In the genomic region with DNA sequence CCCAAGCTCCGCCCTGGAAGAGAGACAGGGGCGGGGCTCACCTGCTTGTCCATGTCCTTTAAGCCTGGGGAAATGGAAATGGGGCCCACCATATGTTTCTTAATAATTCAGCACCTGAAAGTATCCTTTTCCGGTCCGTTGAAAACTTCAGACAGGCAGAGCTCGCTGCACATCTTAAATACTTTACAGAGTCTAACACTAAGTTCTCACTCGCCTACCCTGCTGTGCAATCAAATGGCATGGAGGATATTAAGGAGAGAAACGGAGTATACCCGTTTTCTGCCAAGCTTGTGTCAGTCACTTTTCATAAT, we compare ENCODE assay signal across 8 cellular contexts. TPM values are rescaled to one million over a fixed set of nuclear protein-coding genes. Genes with fewer than 3 reads are reported as not detected.
DNase-seq lines count a peak whose midpoint lies in the region; ATAC-seq and TF ChIP-seq lines count a peak whose summit lies in the region.

No MANE protein-coding gene starts in this region.

- TF ChIP-seq POLR2A in gastrocnemius medialis (IDR thresholded peaks at IDR 0.05) (no peak), erythroblast (IDR thresholded peaks at IDR 0.05; ENCODE audit: low read length) (no peak)

- H3K4me1 ChIP-seq in SJSA1 (replicated peaks): peaks cover 15% of the 10 kb centered on the region
- H3K4me1 ChIP-seq in gastrocnemius medialis: peaks cover 10 to 14% of the 10 kb centered on the region in 2 donors

- intact Hi-C loops in gastrocnemius medialis (cut with DNase I; ENCODE audit: low total_unique reads): loop anchor here (1.0 to 10.0 kb wide), 5 partner anchors 38 to 558 kb away; partner anchors contain the start of genes ECHDC2, ORC1, PRPF38A and SCP2

- H3K27me3 ChIP-seq in SJSA1 (replicated peaks) (no peaks in the 10 kb centered on the region), gastrocnemius medialis (no peaks in the 10 kb centered on the region)

- TF ChIP-seq CTCF in fibroblast of mammary gland (conservative IDR thresholded peaks at IDR 0.05; ENCODE audit: control insufficient read depth, insufficient read depth, low read depth, low read length) (no peak), gastrocnemius medialis (IDR thresholded peaks at IDR 0.05 in 4 of 5, conservative IDR thresholded peaks at IDR 0.05 in 1 of 5) (no peak)

- DNase-seq in SJSA1 (ENCODE audit: low read depth in 1 of 2, low spot score in 2 of 2) (no peak), fibroblast of mammary gland (ENCODE audit: low read depth) (no peak), gastrocnemius medialis (no peak), erythroblast (lab: John Stamatoyannopoulos, UW) (no peak), NOMO-1 treated with dmso at 0.1 percent for 144 hours (lab: John Stamatoyannopoulos, UW; ENCODE audit: unreplicated experiment) (no peak), DMS153 treated with DMSO at 0.1 percent for 48 hours (lab: John Stamatoyannopoulos, UW; ENCODE audit: unreplicated experiment) (no peak)
- DNase-seq in stimulated activated naive CD4-positive, alpha-beta T cell (lab: John Stamatoyannopoulos, UW): no peak

- H3K27ac ChIP-seq in SJSA1: no peak overlapping the region
- H3K27ac ChIP-seq in gastrocnemius medialis: peak overlapping the region; percentile 91 to 99 (median 97)

- ATAC-seq in GM19395 (IDR thresholded peaks at IDR 0.05; ENCODE audit: unreplicated experiment) (peak; percentile 1), gastrocnemius medialis (no peak)

- H3K36me3 ChIP-seq in SJSA1: peaks cover 37% of the 10 kb centered on the region
- H3K36me3 ChIP-seq in gastrocnemius medialis: peaks cover 0 to 14% of the 10 kb centered on the region in 2 donors

- in situ Hi-C loops in gastrocnemius medialis (cut with MboI; ENCODE audit: low sequenced_read_pairs in 4 of 4): no loop called here

- H3K4me3 ChIP-seq in SJSA1 (peak overlapping the region; percentile 89), fibroblast of mammary gland (ENCODE audit: control insufficient read depth, low read depth, low read length) (peak overlapping the region; percentile 69), gastrocnemius medialis (peak overlapping the region; percentile 81 to 91 (median 86))

- H3K9me3 ChIP-seq in SJSA1 (replicated peaks) (no peaks in the 10 kb centered on the region), gastrocnemius medialis (no peaks in the 10 kb centered on the region)

RNA-seq across cellular contexts. Expression of gene CC2D1B, which starts 0.5 kb away (rescaled TPM):
- total RNA-seq in SJSA1 (2014; rRNA removed; shearing (Covaris generic)): 21.4 and 24.1 TPM in 2 replicates
- 10 to 100 TPM; 34.1 to 62.7 (median 52.2) TPM for total RNA-seq in gastrocnemius medialis

RNA-seq across cellular contexts. Expression of gene ORC1, which starts 37.8 kb away (rescaled TPM):
- 21.9 and 23.9 TPM in 2 replicates for total RNA-seq in SJSA1 (2014; rRNA removed; shearing (Covaris generic))
- 1 to 10 TPM in 1 of 4 donors, under 1 TPM in 3; 0.29 to 2.6 (median 0.50) TPM for total RNA-seq in gastrocnemius medialis

RNA-seq across cellular contexts. Expression of gene PRPF38A, which starts 37.9 kb away (rescaled TPM):
- 20.9 and 21.1 TPM in 2 replicates for total RNA-seq in SJSA1 (2014; rRNA removed; shearing (Covaris generic))
- total RNA-seq in gastrocnemius medialis: 1 to 10 TPM; 3.0 to 8.2 (median 5.3) TPM
